ENCODE assay signal across 35 cellular contexts in genomic region chr10:101246639-101247038, GRCh38. TPM values are rescaled to one million over a fixed set of nuclear protein-coding genes. Genes with fewer than 3 reads are reported as not detected.
"Had no signal": no experiment of that assay in that cellular context is flagged by ENCODE, and none has a peak within 500 bp of the region (broad histone marks: within the 10 kb centered on the region; RNA-seq: fewer than 3 reads in every experiment).

No MANE protein-coding gene starts in this region.

- H3K4me3 ChIP-seq: MG63 had no signal

- H3K36me3 ChIP-seq: MG63 had no signal

- DNase-seq: Karpas-422, Kasumi-1, MG63, MM.1S, MV-4-11, NCI-H1048, NCI-H1092, NCI-H1092 treated with DMSO at 0.1 percent for 48 hours, NCI-H1105, NCI-H1105 treated with DMSO at 0.1 percent for 48 hours, NCI-H1417 treated with DMSO at 0.1 percent for 48 hours, NCI-H1436, NCI-H1436 treated with DMSO at 0.1 percent for 48 hours, NCI-H1694, NCI-H1694 treated with DMSO at 0.1 percent for 48 hours, NCI-H187, NCI-H187 treated with DMSO at 0.1 percent for 48 hours, NCI-H1930, NCI-H2029, NCI-H2029 treated with DMSO at 0.1 percent for 48 hours, NCI-H2081, NCI-H2081 treated with DMSO at 0.1 percent for 48 hours, NCI-H2107, NCI-H2171, NCI-H2171 treated with DMSO at 0.1 percent for 48 hours, NCI-H2227 treated with DMSO at 0.1 percent for 48 hours, NCI-H226, NCI-H345, NCI-H446, NCI-H446 treated with DMSO at 0.1 percent for 48 hours, NCI-H510A, NCI-H510A treated with DMSO at 0.1 percent for 48 hours, NCI-H524 had no signal

- H3K27me3 ChIP-seq: MG63 had no signal

- H3K9me3 ChIP-seq: MG63 had no signal

RNA-seq across cellular contexts. Expression of gene LBX1, which starts 17.4 kb away (rescaled TPM):
- total RNA-seq: M059J, MCF 10A had no signal
